In genomic region chr3:46674031-46674592, GRCh38 we compare ENCODE assay signal across 14 cellular contexts. TPM values are rescaled to one million over a fixed set of nuclear protein-coding genes. Genes with fewer than 3 reads are reported as not detected.
A peak's percentile ranks its signal among the peaks of the same experiment; 100 is the strongest.
DNase-seq lines count a peak whose midpoint lies in the region; ATAC-seq, FAIRE-seq and TF ChIP-seq lines count a peak whose summit lies in the region.
"Had no signal": no experiment of that assay in that cellular context is flagged by ENCODE, and none has a peak within 500 bp of the region (broad histone marks: within the 10 kb centered on the region; RNA-seq: fewer than 3 reads in every experiment).

No MANE protein-coding gene starts in this region.

- H3K4me1 ChIP-seq in body of pancreas (no peaks in the 10 kb centered on the region), lower lobe of right lung (no peaks in the 10 kb centered on the region)

- H3K27ac Mint-ChIP-seq in CD14-positive monocyte = peak overlapping the region in 1 of 7 donors; percentile 84
- H3K27ac Mint-ChIP-seq: activated naive CD4-positive, alpha-beta T cell treated with anti-CD3 and anti-CD28 coated beads, Interleukin-2, amount 50 U/mL, for 24 hours; nephron; stimulated activated naive CD8-positive, alpha-beta T cell treated with anti-CD3 and anti-CD28 coated beads, Interleukin-15, Interleukin-2, amounts not matched to agents 100 ng/mL and 50 ng/mL, for 24 hours had no signal

- 90 to 93% methylated on average over 8 of the region's 8 CpGs for WGBS in body of pancreas, 2 donors

- TF ChIP-seq POLR2A in body of pancreas (IDR thresholded peaks at IDR 0.05) = no peak

- peaks cover 0 to 2% (median 0%) of the 10 kb centered on the region in 7 donors for H3K9me3 Mint-ChIP-seq in CD14-positive monocyte
- H3K9me3 Mint-ChIP-seq: activated naive CD4-positive, alpha-beta T cell treated with anti-CD3 and anti-CD28 coated beads, Interleukin-2, amount 50 U/mL, for 24 hours; nephron; stimulated activated naive CD8-positive, alpha-beta T cell treated with anti-CD3 and anti-CD28 coated beads, Interleukin-15, Interleukin-2, amounts not matched to agents 100 ng/mL and 50 ng/mL, for 24 hours had no signal

- TF ChIP-seq CTCF in CD14-positive monocyte (IDR thresholded peaks at IDR 0.05) = peak; percentile 32
- TF ChIP-seq CTCF in body of pancreas (IDR thresholded peaks at IDR 0.05) = no peak
- TF ChIP-seq CTCF in lower lobe of right lung (IDR thresholded peaks at IDR 0.05) = no peak

- H3K9me3 ChIP-seq in body of pancreas (no peaks in the 10 kb centered on the region), lower lobe of right lung (no peaks in the 10 kb centered on the region)

- H3K36me3 Mint-ChIP-seq in CD14-positive monocyte = no peaks in the 10 kb centered on the region

- H3K4me3 Mint-ChIP-seq in CD14-positive monocyte = no peak overlapping the region
- H3K4me3 Mint-ChIP-seq: activated naive CD4-positive, alpha-beta T cell treated with anti-CD3 and anti-CD28 coated beads, Interleukin-2, amount 50 U/mL, for 24 hours; nephron; stimulated activated naive CD8-positive, alpha-beta T cell treated with anti-CD3 and anti-CD28 coated beads, Interleukin-15, Interleukin-2, amounts not matched to agents 100 ng/mL and 50 ng/mL, for 24 hours had no signal

- ATAC-seq in body of pancreas (no peak), lower lobe of right lung (no peak), HG02642 (IDR thresholded peaks at IDR 0.05; ENCODE audit: poor library complexity, unreplicated experiment) (no peak), HG03460 (IDR thresholded peaks at IDR 0.05; ENCODE audit: unreplicated experiment) (no peak)
- ATAC-seq: activated CD4-positive, CD25-positive, alpha-beta regulatory T cell treated with anti-CD3 and anti-CD28 coated beads, Interleukin-2, amount 50 U/mL, for 24 hours had no signal

- H3K27ac ChIP-seq in body of pancreas = no peak overlapping the region
- H3K27ac ChIP-seq in lower lobe of right lung = no peak overlapping the region

- no peak overlapping the region for H3K4me3 ChIP-seq in body of pancreas
- H3K4me3 ChIP-seq in lower lobe of right lung = no peak overlapping the region

- no peak for FAIRE-seq in urothelium cell line (lab: Jason Lieb, UNC)

- intact Hi-C loops in CD14-positive monocyte (cut with micrococcal nuclease) = no loop called here
- intact Hi-C loops in body of pancreas (cut with DNase I) = no loop called here
- intact Hi-C loops in lower lobe of right lung (cut with DNase I) = no loop called here

- H3K4me1 Mint-ChIP-seq in CD14-positive monocyte = peaks cover 6% of the 10 kb centered on the region
- H3K4me1 Mint-ChIP-seq: activated naive CD4-positive, alpha-beta T cell treated with anti-CD3 and anti-CD28 coated beads, Interleukin-2, amount 50 U/mL, for 24 hours had no signal

- H3K36me3 ChIP-seq in body of pancreas (replicated peaks in 1 of 2; ENCODE audit: insufficient read depth in 1 of 2, low read depth in 2 of 2) (no peaks in the 10 kb centered on the region), lower lobe of right lung (peaks cover 51% of the 10 kb centered on the region)

- no peaks in the 10 kb centered on the region for H3K27me3 ChIP-seq in body of pancreas
- H3K27me3 ChIP-seq in lower lobe of right lung (ENCODE audit: low read depth) = no peaks in the 10 kb centered on the region

- DNase-seq in CD14-positive monocyte (ENCODE audit: low spot score) = peak; percentile 24
- peak; percentile 62 for DNase-seq in HuH-7 (ENCODE audit: low spot score)
- DNase-seq in body of pancreas = peak in 3 of 4 donors; percentile 4 to 6 (median 5)
- DNase-seq in lower lobe of right lung = peak; percentile 26
- DNase-seq in urothelium cell line (ENCODE audit: low spot score) = no peak
- DNase-seq in AG08396 (ENCODE audit: low spot score) = no peak
- DNase-seq: DMS79, NCI-H1436 treated with DMSO at 0.1 percent for 48 hours had no signal

- peaks cover 0 to 2% (median 2%) of the 10 kb centered on the region in 3 donors for H3K27me3 Mint-ChIP-seq in CD14-positive monocyte (ENCODE audit: low read depth in 3 of 3)
- H3K27me3 Mint-ChIP-seq: activated naive CD4-positive, alpha-beta T cell treated with anti-CD3 and anti-CD28 coated beads, Interleukin-2, amount 50 U/mL, for 24 hours; stimulated activated naive CD8-positive, alpha-beta T cell treated with anti-CD3 and anti-CD28 coated beads, Interleukin-15, Interleukin-2, amounts not matched to agents 100 ng/mL and 50 ng/mL, for 24 hours had no signal

RNA-seq across cellular contexts. Expression of gene ALS2CL, which starts 19.4 kb away (rescaled TPM):
- polyA plus RNA-seq in CD14-positive monocyte = under 1 TPM; 0.38 to 0.55 TPM
- total RNA-seq in body of pancreas = 10 to 100 TPM; 30.3 to 48.5 TPM
- total RNA-seq in lower lobe of right lung = 59.7 TPM

RNA-seq across cellular contexts. Expression of gene TMIE, which starts 27.1 kb away (rescaled TPM):
- not detected for polyA plus RNA-seq in CD14-positive monocyte
- total RNA-seq in body of pancreas (not detected), lower lobe of right lung (1.0 TPM)

RNA-seq across cellular contexts. Expression of gene PRSS50, which starts 43.6 kb away (rescaled TPM):
- polyA plus RNA-seq in CD14-positive monocyte = not detected
- total RNA-seq in body of pancreas = 1 to 10 TPM; 2.6 to 3.1 TPM
- 0.41 TPM for total RNA-seq in lower lobe of right lung

Comparison
In these comparisons a context has a peak if more than half of its experiments do, and no peak if none do; other contexts are left out.
1. DNase-seq: peak in CD14-positive monocyte (single experiment), HuH-7 (single experiment), body of pancreas (3 of 4) and lower lobe of right lung (single experiment); none in urothelium cell line (single experiment) and AG08396 (single experiment).